In genomic region chr5:38607930-38608545, GRCh38 we compare ENCODE assay signal across 11 cellular contexts. TPM values are rescaled to one million over a fixed set of nuclear protein-coding genes. Genes with fewer than 3 reads are reported as not detected.
DNase-seq lines count a peak whose midpoint lies in the region; ATAC-seq lines count a peak whose summit lies in the region.
"Had no signal": no experiment of that assay in that cellular context is flagged by ENCODE, and none has a peak within 500 bp of the region (broad histone marks: within the 10 kb centered on the region; RNA-seq: fewer than 3 reads in every experiment).

No MANE protein-coding gene starts in this region.

- no peak overlapping the region for H2BK12ac ChIP-seq in mesenchymal stem cell (ENCODE audit: low read length in 2 of 2)

- no peak overlapping the region for H3K14ac ChIP-seq in mesenchymal stem cell (ENCODE audit: low read length in 2 of 2)

- no peak overlapping the region for H3K4me2 ChIP-seq in mesenchymal stem cell (ENCODE audit: low read length, poor library complexity, severe bottlenecking)

- H3K4ac ChIP-seq in mesenchymal stem cell (ENCODE audit: low read depth in 1 of 2, low read length in 2 of 2), result no peak overlapping the region

- no peak overlapping the region for H2BK5ac ChIP-seq in mesenchymal stem cell (ENCODE audit: low read depth, low read length, poor library complexity, severe bottlenecking)

- H3K4me1 ChIP-seq in ACC112 (ENCODE audit: control insufficient read depth, insufficient read depth, low read length, unreplicated experiment) (peaks cover 36% of the 10 kb centered on the region), mesenchymal stem cell (ENCODE audit: control insufficient read depth, insufficient read depth, low read depth, low read length) (peaks cover 6% of the 10 kb centered on the region)
- H3K4me1 ChIP-seq: esophagus squamous epithelium had no signal

- H3K79me2 ChIP-seq in ACC112 (ENCODE audit: control insufficient read depth, insufficient read depth, low read length, unreplicated experiment), result no peaks in the 10 kb centered on the region

- no peak overlapping the region for H2AFZ ChIP-seq in ACC112 (ENCODE audit: low read length, unreplicated experiment)
- no peak overlapping the region for H2AFZ ChIP-seq in mesenchymal stem cell (ENCODE audit: low read depth, low read length)

- H3K4me3 ChIP-seq in ACC112 (ENCODE audit: low read depth, low read length) (no peak overlapping the region), mesenchymal stem cell (ENCODE audit: insufficient read depth in 1 of 2, low read depth in 1 of 2, low read length in 2 of 2) (no peak overlapping the region)
- H3K4me3 ChIP-seq: esophagus squamous epithelium had no signal

- H4K8ac ChIP-seq in mesenchymal stem cell (ENCODE audit: low read length), result no peak overlapping the region

- H3K79me1 ChIP-seq in mesenchymal stem cell (replicated peaks; ENCODE audit: low read length, poor library complexity, severe bottlenecking), result no peaks in the 10 kb centered on the region

- ATAC-seq in HG02970 (IDR thresholded peaks at IDR 0.05; ENCODE audit: low FRiP score, unreplicated experiment), result no peak
- ATAC-seq in GM18517 (IDR thresholded peaks at IDR 0.05; ENCODE audit: unreplicated experiment), result no peak
- no peak for ATAC-seq in HG02840 (IDR thresholded peaks at IDR 0.05; ENCODE audit: low FRiP score, unreplicated experiment)

- no peak overlapping the region for H2BK120ac ChIP-seq in mesenchymal stem cell (ENCODE audit: low read depth, low read length)

- no peak overlapping the region for H2BK15ac ChIP-seq in mesenchymal stem cell (ENCODE audit: low read depth, poor library complexity, severe bottlenecking)

- no peak overlapping the region for H3K9ac ChIP-seq in mesenchymal stem cell (ENCODE audit: low read length)

- no peaks in the 10 kb centered on the region for H3K9me3 ChIP-seq in mesenchymal stem cell (ENCODE audit: control insufficient read depth, low read length)
- H3K9me3 ChIP-seq: esophagus squamous epithelium had no signal

- H3K36me3 ChIP-seq in ACC112 (ENCODE audit: insufficient read depth, low read length) (no peaks in the 10 kb centered on the region), mesenchymal stem cell (ENCODE audit: control insufficient read depth in 1 of 2, insufficient read depth in 2 of 2, low read depth in 1 of 2, low read length in 2 of 2) (no peaks in the 10 kb centered on the region)
- H3K36me3 ChIP-seq: esophagus squamous epithelium had no signal

- no peak overlapping the region for H2AK5ac ChIP-seq in mesenchymal stem cell (ENCODE audit: low read length, severe bottlenecking)

- WGBS in mesenchymal stem cell, result 90% methylated on average over 2 of the region's 4 CpGs

- H3K27ac ChIP-seq in ACC112 (ENCODE audit: low read depth, low read length), result peak overlapping the region; percentile 32
- peak overlapping the region; percentile 10 for H3K27ac ChIP-seq in mesenchymal stem cell (ENCODE audit: low read length, poor library complexity, severe bottlenecking)
- H3K27ac ChIP-seq: esophagus squamous epithelium had no signal

- H4K91ac ChIP-seq in mesenchymal stem cell (ENCODE audit: low read length), result no peak overlapping the region

- DNase-seq in H4 (ENCODE audit: low spot score) (peak; percentile 85), amniotic epithelial cell (ENCODE audit: low read depth) (peak; percentile 90), mesenchymal stem cell (peak; percentile 48), NCI-H748 (lab: John Stamatoyannopoulos, UW; ENCODE audit: unreplicated experiment) (no peak)
- DNase-seq: cerebellar nuclear complex, esophagus squamous epithelium, nephron progenitor cell had no signal

- no peaks in the 10 kb centered on the region for H3K27me3 ChIP-seq in ACC112 (ENCODE audit: insufficient read depth, low read length)
- H3K27me3 ChIP-seq in mesenchymal stem cell (ENCODE audit: control insufficient read depth in 1 of 2, insufficient read depth in 1 of 2, low read length in 2 of 2), result peaks cover 0 to 7% of the 10 kb centered on the region in 2 experiments
- H3K27me3 ChIP-seq: esophagus squamous epithelium had no signal

- no peak overlapping the region for H3K23ac ChIP-seq in mesenchymal stem cell (ENCODE audit: low read length in 2 of 2)

- H3K18ac ChIP-seq in mesenchymal stem cell (ENCODE audit: low read depth in 1 of 2, low read length in 2 of 2), result no peak overlapping the region

RNA-seq across cellular contexts. Expression of gene LIFR, which starts 51.6 kb away (rescaled TPM):
- 25.1 and 31.2 TPM in 2 replicates for total RNA-seq in H4 (2014; rRNA removed; shearing (Covaris generic))
- 61.7 TPM for polyA plus RNA-seq in mesenchymal stem cell (2013, experiment 1 of 2)
- 62.0 TPM for polyA plus RNA-seq in mesenchymal stem cell (2013, experiment 2 of 2)
